In genomic region chr11:80455818-80456217, GRCh38 we compare ENCODE assay signal across 24 cellular contexts.
"Had no signal": no experiment of that assay in that cellular context is flagged by ENCODE, and none has a peak within 500 bp of the region (broad histone marks: within the 10 kb centered on the region; RNA-seq: fewer than 3 reads in every experiment).

No MANE protein-coding gene starts in this region.

- ATAC-seq: effector memory CD8-positive, alpha-beta T cell; esophagus mucosa; foreskin keratinocyte; heart right ventricle; left cardiac atrium; left lung; left ventricle myocardium superior; lower lobe of right lung; mucosa of descending colon had no signal

- H3K27me3 ChIP-seq: colonic mucosa, foreskin keratinocyte, heart right ventricle, left lung had no signal

- H3K4me1 ChIP-seq: colonic mucosa, foreskin keratinocyte, heart right ventricle, left lung, lower lobe of right lung had no signal

- H3K9me3 ChIP-seq: colonic mucosa, heart right ventricle, left lung, lower lobe of right lung, mucosa of descending colon had no signal

- H3K4me3 ChIP-seq: colonic mucosa, heart right ventricle, left lung, lower lobe of right lung, mucosa of descending colon had no signal

- H3K36me3 ChIP-seq: colonic mucosa, heart right ventricle, left lung, lower lobe of right lung had no signal

- H3K27ac ChIP-seq: colonic mucosa, epithelial cell of prostate, foreskin keratinocyte, heart right ventricle, left lung, lower lobe of right lung had no signal

- DNase-seq: colonic mucosa; cortex of kidney; effector CD8-positive, alpha-beta T cell; effector memory CD8-positive, alpha-beta T cell; endodermal cell; erythroblast; foreskin keratinocyte; glutamatergic neuron; head of caudate nucleus; heart right ventricle; hippocampal formation; left cardiac atrium; left lung; left ventricle myocardium superior; lower lobe of right lung; mesenchymal stem cell; mucosa of descending colon; naive B cell had no signal

- FAIRE-seq: endometrium, frontal cortex, islet of Langerhans, keratinocyte had no signal
